Comparison of ENCODE assay signal across 8 cellular contexts in the genomic region with DNA sequence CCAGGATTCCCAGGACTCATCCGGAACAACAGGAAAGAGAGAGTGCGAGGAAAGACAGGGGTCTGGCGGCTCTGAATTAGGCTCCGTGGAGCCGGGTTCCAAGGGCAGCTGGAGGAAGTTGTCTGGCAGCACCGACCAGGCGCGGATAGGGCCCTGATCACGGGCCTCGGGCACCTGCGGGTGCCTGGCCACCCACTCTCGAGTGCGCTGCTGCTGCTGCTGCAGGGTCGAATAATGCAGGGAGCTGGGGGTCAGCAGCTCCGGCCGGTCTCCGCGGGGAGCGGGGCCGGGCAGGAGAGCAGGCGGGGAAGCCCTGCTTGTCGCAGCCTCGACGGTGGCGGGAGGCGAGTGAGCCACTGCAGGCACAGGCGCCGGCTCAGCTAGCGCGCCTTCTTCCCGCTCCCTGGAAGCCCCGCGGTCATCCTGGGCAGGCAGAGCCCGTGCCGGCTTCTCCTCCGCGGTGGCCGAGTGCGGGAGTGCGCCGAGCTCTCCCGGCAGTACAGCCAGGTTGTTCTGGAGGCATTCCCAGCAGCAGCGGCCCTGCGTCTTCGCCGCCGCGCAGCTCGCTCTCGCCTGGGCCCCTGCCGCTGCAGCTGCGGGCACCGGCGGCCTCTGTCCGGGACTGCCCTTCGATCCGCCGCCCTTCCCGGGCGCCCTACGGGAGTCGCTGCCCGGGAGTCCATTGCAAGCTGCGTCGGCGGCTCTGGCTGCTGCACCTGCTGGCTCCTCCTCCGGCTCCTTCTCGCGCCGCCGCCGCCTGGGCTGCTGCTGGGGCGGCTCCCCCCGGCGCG. TPM values are rescaled to one million over a fixed set of nuclear protein-coding genes. Genes with fewer than 3 reads are reported as not detected.
A peak's percentile ranks its signal among the peaks of the same experiment; 100 is the strongest.
DNase-seq lines count a peak whose midpoint lies in the region; ATAC-seq and TF ChIP-seq lines count a peak whose summit lies in the region.

No MANE protein-coding gene starts in this region.

- in situ Hi-C loops in G401 (cut with HindIII; ENCODE audit: low sequenced_read_pairs) = no loop called here

- H3K36me3 ChIP-seq in endodermal cell (ENCODE audit: control insufficient read depth, insufficient read depth, low read length) (no peaks in the 10 kb centered on the region), muscle layer of duodenum (ENCODE audit: control insufficient read depth in 1 of 2, insufficient read depth in 2 of 2, low read length in 2 of 2) (no peaks in the 10 kb centered on the region), urinary bladder (ENCODE audit: insufficient read depth) (no peaks in the 10 kb centered on the region)

- TF ChIP-seq CTCF in WI38 (IDR thresholded peaks at IDR 0.05; ENCODE audit: low read depth, low read length) (no peak), endodermal cell (conservative IDR thresholded peaks at IDR 0.05) (no peak), HFFc6 (IDR thresholded peaks at IDR 0.05) (no peak)

- peak overlapping the region; percentile 64 for H3K4me3 Mint-ChIP-seq in endodermal cell
- H3K4me3 Mint-ChIP-seq in HFFc6 = no peak overlapping the region

- DNase-seq in G401 (ENCODE audit: low spot score) = peak; percentile 14
- peak; percentile 86 for DNase-seq in endodermal cell
- no peak for DNase-seq in HFFc6
- DNase-seq in putamen (ENCODE audit: low spot score) = no peak

- H3K27me3 ChIP-seq in endodermal cell (ENCODE audit: control insufficient read depth, insufficient read depth, low read length, poor library complexity, severe bottlenecking) (peaks cover 61% of the 10 kb centered on the region), muscle layer of duodenum (ENCODE audit: low read depth, low read length) (peaks cover 16% of the 10 kb centered on the region)

- WGBS in endodermal cell (ENCODE audit: insufficient coverage in 1 of 2, insufficient read length in 1 of 2), 2 experiments = 4 to 10% methylated on average over 18 to 76 of the region's 76 CpGs
- 4% methylated on average over 76 of the region's 76 CpGs for WGBS in urinary bladder

- ATAC-seq in HG02798 (IDR thresholded peaks at IDR 0.05; ENCODE audit: poor library complexity, unreplicated experiment) = peak; percentile 33

- no peak overlapping the region for H3K27ac ChIP-seq in endodermal cell (ENCODE audit: low read depth, low read length)
- no peak overlapping the region for H3K27ac ChIP-seq in muscle layer of duodenum (ENCODE audit: low read length)
- no peak overlapping the region for H3K27ac ChIP-seq in urinary bladder (ENCODE audit: low read depth)

- H3K4me3 ChIP-seq in WI38 (ENCODE audit: low read depth, low read length) (peak overlapping the region; percentile 51), endodermal cell (ENCODE audit: low read length) (peak overlapping the region; percentile 81), muscle layer of duodenum (ENCODE audit: low read depth in 1 of 2, low read length in 2 of 2) (peak overlapping the region; percentile 42 to 63), urinary bladder (ENCODE audit: low read depth, low read length) (peak overlapping the region; percentile 42)

- H3K27me3 Mint-ChIP-seq in endodermal cell (ENCODE audit: insufficient read depth) = peaks cover 71% of the 10 kb centered on the region
- H3K27me3 Mint-ChIP-seq in HFFc6 (ENCODE audit: insufficient read depth) = peaks cover 8% of the 10 kb centered on the region

- H3K4me1 ChIP-seq in endodermal cell (ENCODE audit: control insufficient read depth, insufficient read depth, low read length) (no peaks in the 10 kb centered on the region), muscle layer of duodenum (ENCODE audit: control insufficient read depth in 1 of 2, insufficient read depth in 2 of 2, low read length in 2 of 2) (peaks cover 0 to 7% of the 10 kb centered on the region in 2 donors), urinary bladder (ENCODE audit: insufficient read depth) (no peaks in the 10 kb centered on the region)

- H3K36me3 Mint-ChIP-seq in endodermal cell (ENCODE audit: low read depth) (no peaks in the 10 kb centered on the region), HFFc6 (ENCODE audit: low read depth) (peaks cover 4% of the 10 kb centered on the region; the same call in 1 of the 2 replicates)

- peaks cover 17% of the 10 kb centered on the region for H3K4me1 Mint-ChIP-seq in endodermal cell
- peaks cover 16% of the 10 kb centered on the region for H3K4me1 Mint-ChIP-seq in HFFc6 (ENCODE audit: low read depth)

- peaks cover 2% of the 10 kb centered on the region for H3K9me3 Mint-ChIP-seq in endodermal cell
- H3K9me3 Mint-ChIP-seq in HFFc6 = no peaks in the 10 kb centered on the region

- H3K9ac ChIP-seq in endodermal cell (ENCODE audit: extremely low read depth, low read length, poor library complexity, severe bottlenecking) = no peak overlapping the region

- no peak overlapping the region for H3K27ac Mint-ChIP-seq in endodermal cell
- H3K27ac Mint-ChIP-seq in HFFc6 = no peak overlapping the region

- H3K9me3 ChIP-seq in endodermal cell (ENCODE audit: control insufficient read depth, low read length) (no peaks in the 10 kb centered on the region), muscle layer of duodenum (ENCODE audit: control insufficient read depth in 1 of 2, low read length in 2 of 2) (no peaks in the 10 kb centered on the region)

RNA-seq across cellular contexts. Expression of gene SOWAHB, which starts 1.0 kb away (rescaled TPM):
- total RNA-seq in G401 (2014; rRNA removed; shearing (Covaris generic)) = 0.27 and 0.86 TPM in 2 replicates
- 1 to 10 TPM; 1.2 to 2.6 TPM for total RNA-seq in endodermal cell
- 0.50 TPM for polyA plus RNA-seq in endodermal cell (2013, experiment 1 of 2)
- polyA plus RNA-seq in endodermal cell (2013, experiment 2 of 2) = 0.46 TPM
- total RNA-seq in urinary bladder = 3.9 TPM
- 1.0 TPM for polyA plus RNA-seq in urinary bladder
- under 1 TPM; 0.09 to 0.14 (median 0.11) TPM for total RNA-seq in HFFc6 (2021; fragmentation: NEBNext Ultra II Directional; extraction: Animal tissue kit (Norgen Biotek cat#: 25700))

RNA-seq across cellular contexts. Expression of gene SEPTIN11, which starts 52.6 kb away (rescaled TPM):
- total RNA-seq in G401 (2014; rRNA removed; shearing (Covaris generic)) = 22.8 and 31.7 TPM in 2 replicates
- 100 to 1,000 TPM; 102 to 116 TPM for total RNA-seq in endodermal cell
- 130 TPM for polyA plus RNA-seq in endodermal cell (2013, experiment 1 of 2)
- polyA plus RNA-seq in endodermal cell (2013, experiment 2 of 2) = 129 TPM
- 199 TPM for total RNA-seq in urinary bladder
- 38.7 TPM for polyA plus RNA-seq in urinary bladder
- 100 to 1,000 TPM; 563 to 907 (median 620) TPM for total RNA-seq in HFFc6 (2021; fragmentation: NEBNext Ultra II Directional; extraction: Animal tissue kit (Norgen Biotek cat#: 25700))

Comparison
In these comparisons a context has a peak if more than half of its experiments do, and no peak if none do; other contexts are left out.
1. DNase-seq: peak in G401 (single experiment) and endodermal cell (single experiment); none in HFFc6 (single experiment) and putamen (single experiment).
2. Peak in every context shown above with its lines, with median percentiles within 50 percentile points of each other: H3K4me3 ChIP-seq.